8 cellular contexts compared by ENCODE assay signal in the genomic region with DNA sequence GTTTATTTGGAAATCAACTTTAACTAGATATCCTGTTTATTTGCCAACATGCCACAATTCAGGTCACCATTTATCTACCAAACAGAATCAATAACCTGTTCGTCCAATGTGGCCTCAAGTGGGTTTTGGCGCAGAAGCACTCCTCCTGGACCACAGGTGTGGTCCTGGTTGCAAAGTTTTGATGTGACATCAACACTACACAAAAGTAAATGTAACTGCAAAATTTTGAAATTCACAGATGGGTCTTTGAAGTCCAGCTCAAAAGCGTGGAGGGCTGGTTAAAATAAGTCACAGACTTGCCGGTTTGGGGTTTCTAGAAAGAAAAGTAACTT. TPM values are rescaled to one million over a fixed set of nuclear protein-coding genes. Genes with fewer than 3 reads are reported as not detected.
DNase-seq lines count a peak whose midpoint lies in the region; ATAC-seq and TF ChIP-seq lines count a peak whose summit lies in the region.

No MANE protein-coding gene starts in this region.

- H3K36me3 ChIP-seq in OCI-LY3 (replicated peaks; ENCODE audit: low read depth, low read length): no peaks in the 10 kb centered on the region
- H3K36me3 ChIP-seq in esophagus muscularis mucosa: peaks cover 0 to 4% (median 0%) of the 10 kb centered on the region in 4 donors
- no peaks in the 10 kb centered on the region for H3K36me3 ChIP-seq in rectal smooth muscle tissue (ENCODE audit: control insufficient read depth, insufficient read depth, low read length)

- TF ChIP-seq CTCF in OCI-LY3 (IDR thresholded peaks at IDR 0.05; ENCODE audit: low read depth, low read length): no peak
- no peak for TF ChIP-seq CTCF in esophagus muscularis mucosa (IDR thresholded peaks at IDR 0.05)

- peak overlapping the region; percentile 84 for H3K4me3 ChIP-seq in OCI-LY3 (ENCODE audit: low read length)
- H3K4me3 ChIP-seq in esophagus muscularis mucosa: peak overlapping the region; percentile 66 to 91 (median 81)
- H3K4me3 ChIP-seq in rectal smooth muscle tissue (ENCODE audit: low read length): peak overlapping the region; percentile 96

- no peaks in the 10 kb centered on the region for H4K20me1 ChIP-seq in OCI-LY3 (ENCODE audit: insufficient read depth, low read length)

- H3K27ac ChIP-seq in OCI-LY3 (ENCODE audit: low read length) (no peak overlapping the region), esophagus muscularis mucosa (replicated peaks in 1 of 4) (peak overlapping the region in 1 of 4 donors; percentile 77), rectal smooth muscle tissue (ENCODE audit: low read depth, low read length) (no peak overlapping the region)

- peak overlapping the region; percentile 96 for H2AFZ ChIP-seq in OCI-LY3 (ENCODE audit: low read depth, low read length)

- no peak for TF ChIP-seq EP300 in esophagus muscularis mucosa (IDR thresholded peaks at IDR 0.05)

- 0 out of 2 replicates have a peak, but pooled peaks cover 4% of the 10 kb centered on the region for H3K79me2 ChIP-seq in OCI-LY3 (ENCODE audit: low read length)

- H3K4me2 ChIP-seq in OCI-LY3 (ENCODE audit: low read length): peak overlapping the region; percentile 77

- H3K9me3 ChIP-seq in OCI-LY3 (ENCODE audit: insufficient read depth, low read length): no peaks in the 10 kb centered on the region
- no peaks in the 10 kb centered on the region for H3K9me3 ChIP-seq in esophagus muscularis mucosa

- H3K9ac ChIP-seq in OCI-LY3 (ENCODE audit: low read length) (peak overlapping the region; percentile 25; the same call in 1 of the 2 replicates), rectal smooth muscle tissue (ENCODE audit: low read length) (no peak overlapping the region)

- WGBS in esophagus muscularis mucosa: 49% methylated on average over 4 of the region's 4 CpGs

- no peak for TF ChIP-seq POLR2A in esophagus muscularis mucosa (IDR thresholded peaks at IDR 0.05; ENCODE audit: low read depth)

- H3K4me1 ChIP-seq in OCI-LY3 (ENCODE audit: low read length) (peaks cover 10% of the 10 kb centered on the region), esophagus muscularis mucosa (peaks cover 3 to 17% (median 16%) of the 10 kb centered on the region in 4 donors), rectal smooth muscle tissue (ENCODE audit: control insufficient read depth, insufficient read depth, low read length) (peaks cover 2% of the 10 kb centered on the region)

- no peaks in the 10 kb centered on the region for H3K27me3 ChIP-seq in OCI-LY3 (ENCODE audit: low read depth, low read length)
- H3K27me3 ChIP-seq in esophagus muscularis mucosa: no peaks in the 10 kb centered on the region
- no peaks in the 10 kb centered on the region for H3K27me3 ChIP-seq in rectal smooth muscle tissue (ENCODE audit: control insufficient read depth, insufficient read depth, low read length)

- intact Hi-C loops in esophagus muscularis mucosa (cut with DNase I): no loop called here

- DNase-seq in esophagus muscularis mucosa (ENCODE audit: extremely low spot score): no peak
- DNase-seq in GM19240 (ENCODE audit: insufficient read length, low spot score): no peak
- DNase-seq in retina: no peak
- no peak for DNase-seq in SHP77 (lab: John Stamatoyannopoulos, UW)
- no peak for DNase-seq in glomerular visceral epithelial cell (ENCODE audit: extremely low spot score)

- peak; percentile 0 for ATAC-seq in GM18858 (IDR thresholded peaks at IDR 0.05; ENCODE audit: unreplicated experiment)

RNA-seq across cellular contexts. Expression of gene GCA, which starts 0.5 kb away (rescaled TPM):
- 10 to 100 TPM in 1 of 4 donors, 1 to 10 TPM in 3; 5.4 to 34.3 (median 8.2) TPM for total RNA-seq in esophagus muscularis mucosa

RNA-seq across cellular contexts. Expression of gene IFIH1, which starts 25.0 kb away (rescaled TPM):
- 10 to 100 TPM in 2 of 4 donors, 1 to 10 TPM in 2; 8.6 to 12.9 (median 10.6) TPM for total RNA-seq in esophagus muscularis mucosa
